Comparison of ENCODE assay signal across 1 cellular context in genomic region chr7:101486764-101487458, GRCh38.
TF ChIP-seq lines count a peak whose summit lies in the region.

No MANE protein-coding gene starts in this region.

TF ChIP-seq in IMR-90, 13 proteins besides CTCF, POLR2A, EP300 and RAD21 (continued from another document):
- no peak for TF ChIP-seq USF2 (IDR thresholded peaks at IDR 0.05; ENCODE audit: low read depth, low read length)
